ENCODE assay signal across 25 cellular contexts in genomic region chr4:37631551-37631950, GRCh38. TPM values are rescaled to one million over a fixed set of nuclear protein-coding genes. Genes with fewer than 3 reads are reported as not detected.
DNase-seq lines count a peak whose midpoint lies in the region; ATAC-seq, FAIRE-seq and TF ChIP-seq lines count a peak whose summit lies in the region.
"Had no signal": no experiment of that assay in that cellular context is flagged by ENCODE, and none has a peak within 500 bp of the region (broad histone marks: within the 10 kb centered on the region; RNA-seq: fewer than 3 reads in every experiment).

No MANE protein-coding gene starts in this region.

- no peak overlapping the region for H3K23ac ChIP-seq in trophoblast cell (ENCODE audit: low read length)

- no peak for ATAC-seq in GM19467 (IDR thresholded peaks at IDR 0.05; ENCODE audit: unreplicated experiment)
- ATAC-seq: A549; lower lobe of right lung; right lobe of liver; stimulated activated naive CD8-positive, alpha-beta T cell treated with anti-CD3 and anti-CD28 coated beads, Interleukin-15, amount 100 ng/mL, for 72 hours had no signal

- peaks cover 14% of the 10 kb centered on the region for H3K36me3 Mint-ChIP-seq in astrocyte (ENCODE audit: low read depth, unreplicated experiment)

- H3K4me1 Mint-ChIP-seq in astrocyte (ENCODE audit: low read depth, unreplicated experiment): peaks cover 17% of the 10 kb centered on the region
- H3K4me1 Mint-ChIP-seq: stimulated activated naive CD8-positive, alpha-beta T cell treated with anti-CD3 and anti-CD28 coated beads, Interleukin-15, amount 100 ng/mL, for 72 hours had no signal

- H3K36me3 ChIP-seq in astrocyte (ENCODE audit: insufficient read depth, low read length) (peaks cover 3% of the 10 kb centered on the region), trophoblast cell (ENCODE audit: control insufficient read depth in 1 of 2, insufficient read depth in 2 of 2, low read length in 2 of 2) (peaks cover 6 to 12% of the 10 kb centered on the region in 2 experiments), spleen (peaks cover 0 to 99% (median 41%) of the 10 kb centered on the region in 6 donors)

- H4K20me1 ChIP-seq in astrocyte (ENCODE audit: insufficient read depth, low read length): no peaks in the 10 kb centered on the region

- no peak overlapping the region for H3K27ac Mint-ChIP-seq in astrocyte (ENCODE audit: unreplicated experiment)
- H3K27ac Mint-ChIP-seq: stimulated activated naive CD8-positive, alpha-beta T cell treated with anti-CD3 and anti-CD28 coated beads, Interleukin-15, amount 100 ng/mL, for 72 hours had no signal

- no peak overlapping the region for H3K4ac ChIP-seq in trophoblast cell (ENCODE audit: low read depth, low read length)

- H3K4me1 ChIP-seq in astrocyte (ENCODE audit: insufficient read depth, low read length) (peaks cover 7% of the 10 kb centered on the region), trophoblast cell (ENCODE audit: control insufficient read depth in 1 of 2, insufficient read depth in 2 of 2, low read length in 2 of 2) (peaks cover 0 to 6% of the 10 kb centered on the region in 2 experiments), spleen (no peaks in the 10 kb centered on the region)

- H2BK12ac ChIP-seq in trophoblast cell (ENCODE audit: low read length): no peak overlapping the region

- no peak overlapping the region for H4K91ac ChIP-seq in trophoblast cell (ENCODE audit: low read depth, low read length)

- POLR2A ChIA-PET in AG04450 (lab: Yijun Ruan, JAX): interaction anchor here (1.0 kb wide), 1 partner anchor 29 kb away, joined by 3 read pairs; no protein-coding TSS in a partner anchor

- no peak overlapping the region for H3K4me3 ChIP-seq in AG04450 (ENCODE audit: low read depth, low read length)
- H3K4me3 ChIP-seq in astrocyte (ENCODE audit: insufficient read depth, low read depth, low read length): no peak overlapping the region
- no peak overlapping the region for H3K4me3 ChIP-seq in fibroblast of pulmonary artery (replicated peaks; ENCODE audit: low read depth, low read length)
- H3K4me3 ChIP-seq in trophoblast cell (ENCODE audit: low read depth, low read length): no peak overlapping the region
- no peak overlapping the region for H3K4me3 ChIP-seq in spleen
- H3K4me3 ChIP-seq: A549, coronary artery, GM12878, lower lobe of right lung, right lobe of liver had no signal

- TF ChIP-seq CTCF in AG04450 (IDR thresholded peaks at IDR 0.05; ENCODE audit: low read depth, low read length) (no peak), astrocyte (IDR thresholded peaks at IDR 0.05; ENCODE audit: insufficient read depth, low read depth, low read length) (no peak), fibroblast of pulmonary artery (IDR thresholded peaks at IDR 0.05; ENCODE audit: low read length, missing control alignments) (no peak), spleen (IDR thresholded peaks at IDR 0.05 in 8 of 11, conservative IDR thresholded peaks at IDR 0.05 in 3 of 11) (no peak)

- H3K9me3 ChIP-seq in AG04450 (ENCODE audit: control insufficient read depth, insufficient read depth, low read length) (no peaks in the 10 kb centered on the region), astrocyte (ENCODE audit: insufficient read depth, low read depth, low read length) (no peaks in the 10 kb centered on the region), trophoblast cell (ENCODE audit: insufficient read depth, low read depth, low read length) (no peaks in the 10 kb centered on the region), spleen (no peaks in the 10 kb centered on the region)
- H3K9me3 ChIP-seq: A549, lower lobe of right lung, right lobe of liver had no signal

- intact Hi-C loops in spleen (cut with DNase I; ENCODE audit: low total_unique reads): no loop called here

- no peak for FAIRE-seq in astrocyte (lab: Jason Lieb, UNC)
- FAIRE-seq: A549, endometrium, GM12878 had no signal

- H3K4me3 Mint-ChIP-seq in astrocyte (ENCODE audit: unreplicated experiment): no peak overlapping the region
- H3K4me3 Mint-ChIP-seq: H9; stimulated activated naive CD8-positive, alpha-beta T cell treated with anti-CD3 and anti-CD28 coated beads, Interleukin-15, amount 100 ng/mL, for 72 hours had no signal

- no peaks in the 10 kb centered on the region for H3K27me3 Mint-ChIP-seq in astrocyte (ENCODE audit: low read depth, unreplicated experiment)
- H3K27me3 Mint-ChIP-seq: stimulated activated naive CD8-positive, alpha-beta T cell treated with anti-CD3 and anti-CD28 coated beads, Interleukin-15, amount 100 ng/mL, for 72 hours had no signal

- no peak overlapping the region for H3K4me2 ChIP-seq in astrocyte (ENCODE audit: low read length)
- no peak overlapping the region for H3K4me2 ChIP-seq in trophoblast cell (ENCODE audit: low read length)
- H3K4me2 ChIP-seq: A549 had no signal

- H3K79me2 ChIP-seq in astrocyte (ENCODE audit: insufficient read depth, low read length) (no peaks in the 10 kb centered on the region), trophoblast cell (ENCODE audit: control insufficient read depth, insufficient read depth, low read length, poor library complexity) (no peaks in the 10 kb centered on the region)

- no peak overlapping the region for H3K27ac ChIP-seq in AG04450 (ENCODE audit: low read depth, low read length)
- no peak overlapping the region for H3K27ac ChIP-seq in astrocyte (ENCODE audit: low read depth, low read length)
- H3K27ac ChIP-seq in trophoblast cell (ENCODE audit: low read depth, low read length): no peak overlapping the region
- no peak overlapping the region for H3K27ac ChIP-seq in spleen
- H3K27ac ChIP-seq: A549, coronary artery, right lobe of liver had no signal

- H3K14ac ChIP-seq in trophoblast cell (ENCODE audit: low read length): no peak overlapping the region

- no peak overlapping the region for H2BK120ac ChIP-seq in trophoblast cell (ENCODE audit: insufficient read depth, low read length, poor library complexity)

- H4K12ac ChIP-seq in trophoblast cell (ENCODE audit: low read depth, low read length): no peak overlapping the region

- no peaks in the 10 kb centered on the region for H3K9me3 Mint-ChIP-seq in astrocyte (ENCODE audit: unreplicated experiment)
- H3K9me3 Mint-ChIP-seq: H9; stimulated activated naive CD8-positive, alpha-beta T cell treated with anti-CD3 and anti-CD28 coated beads, Interleukin-15, amount 100 ng/mL, for 72 hours had no signal

- H3K27me3 ChIP-seq in AG04450 (ENCODE audit: control insufficient read depth, insufficient read depth, low read length) (no peaks in the 10 kb centered on the region), astrocyte (ENCODE audit: insufficient read depth, low read length) (no peaks in the 10 kb centered on the region), trophoblast cell (ENCODE audit: insufficient read depth, low read length) (no peaks in the 10 kb centered on the region), spleen (replicated peaks in 1 of 7) (no peaks in the 10 kb centered on the region)
- H3K27me3 ChIP-seq: right lobe of liver had no signal

- DNase-seq in AG04450 (ENCODE audit: low read depth, low spot score): peak; percentile 18
- peak; percentile 18 for DNase-seq in astrocyte (ENCODE audit: low read depth)
- peak; percentile 74 for DNase-seq in fibroblast of pulmonary artery (ENCODE audit: low read depth)
- peak; percentile 73 to 86 for DNase-seq in trophoblast cell
- DNase-seq in spleen: no peak
- DNase-seq in iPS-NIHi7 (ENCODE audit: extremely low spot score): no peak
- DNase-seq in nucleus accumbens (lab: John Stamatoyannopoulos, UW): no peak
- DNase-seq: activated CD4-positive, alpha-beta T cell treated with anti-CD3 and anti-CD28 coated beads, Interleukin-2, amount 50 U/mL, for 4 hours; anterior cingulate cortex; GF-D8; H9; lower lobe of right lung; NCI-H1417 treated with DMSO at 0.1 percent for 48 hours; NCI-H2171 treated with DMSO at 0.1 percent for 48 hours; NCI-H526 treated with DMSO at 0.1 percent for 48 hours; right lobe of liver; SHP77 treated with DMSO at 0.1 percent for 48 hours; stimulated activated CD4-positive, alpha-beta T cell treated with anti-CD3 and anti-CD28 coated beads, Interleukin-1b, Interleukin-23, amount 100 ng/mL, for 48 hours; stimulated activated naive CD8-positive, alpha-beta T cell treated with anti-CD3 and anti-CD28 coated beads, Interleukin-15, amount 100 ng/mL, for 72 hours; T-helper 1 cell had no signal

- no peak overlapping the region for H3K18ac ChIP-seq in trophoblast cell (ENCODE audit: low read length)

- H4K8ac ChIP-seq in trophoblast cell (ENCODE audit: low read depth, low read length): no peak overlapping the region

- TF ChIP-seq POLR2A in spleen (IDR thresholded peaks at IDR 0.05): no peak

- no peak overlapping the region for H2BK5ac ChIP-seq in trophoblast cell (ENCODE audit: low read depth, low read length, poor library complexity)

- no peak overlapping the region for H2AK5ac ChIP-seq in trophoblast cell (ENCODE audit: low read length)

- CTCF ChIA-PET in AG04450 (lab: Charles Lee): interaction anchor here (1.8 kb wide), 1 partner anchor 27 kb away, joined by 4 read pairs; no protein-coding TSS in a partner anchor

- WGBS in trophoblast cell (ENCODE audit: extremely low coverage, insufficient coverage, insufficient read length): no CpG with 5 or more reads among the region's 2 CpGs
- 77 to 88% (median 80%) methylated on average over 2 of the region's 2 CpGs for WGBS in spleen, 5 donors

- no peaks in the 10 kb centered on the region for H3K79me1 ChIP-seq in trophoblast cell (ENCODE audit: low read length)

- H2AFZ ChIP-seq in astrocyte (ENCODE audit: low read depth, low read length): no peak overlapping the region
- no peak overlapping the region for H2AFZ ChIP-seq in trophoblast cell (ENCODE audit: insufficient read depth, low read length, poor library complexity)

- H3K9ac ChIP-seq in astrocyte (ENCODE audit: low read length) (no peak overlapping the region), trophoblast cell (ENCODE audit: low read length) (no peak overlapping the region)

RNA-seq across cellular contexts. Expression of gene RELL1, which starts 54.6 kb away (rescaled TPM):
- polyA plus RNA-seq in AG04450 (2011; rRNA removed) (8.3 and 9.2 TPM in 2 replicates), spleen (1 to 10 TPM in 1 of 3 donors, under 1 TPM in 2; 0.59 to 1.8 (median 0.64) TPM)
- polyA minus RNA-seq in AG04450 (2011; rRNA and poly(A)+ RNA removed): 36.2 and 42.4 TPM in 2 replicates
- total RNA-seq in astrocyte (23.1 and 26.9 TPM in 2 replicates), spleen (10 to 100 TPM; 30.0 to 70.4 (median 46.9) TPM)
- polyA plus RNA-seq in trophoblast cell (2013): 31.0 and 31.5 TPM in 2 replicates

Comparison
In these comparisons a context has a peak if more than half of its experiments do, and no peak if none do; other contexts are left out.
1. DNase-seq: peak in AG04450 (single experiment), astrocyte (single experiment), fibroblast of pulmonary artery (single experiment) and trophoblast cell (2 of 2); none in spleen (single experiment), iPS-NIHi7 (single experiment) and nucleus accumbens (0 of 56).